9 cellular contexts compared by ENCODE assay signal in genomic region chr5:57316798-57317327, GRCh38.
DNase-seq lines count a peak whose midpoint lies in the region; ATAC-seq and TF ChIP-seq lines count a peak whose summit lies in the region.
"Had no signal": no experiment of that assay in that cellular context is flagged by ENCODE, and none has a peak within 500 bp of the region (broad histone marks: within the 10 kb centered on the region; RNA-seq: fewer than 3 reads in every experiment).

No MANE protein-coding gene starts in this region.

- H3K27me3 ChIP-seq in foreskin keratinocyte = peaks cover 4% of the 10 kb centered on the region
- H3K27me3 ChIP-seq: BLaER1 had no signal

- peak; percentile 27 for ATAC-seq in foreskin keratinocyte
- peak; percentile 75 for ATAC-seq in stimulated activated naive CD8-positive, alpha-beta T cell treated with anti-CD3 and anti-CD28 coated beads, Interleukin-15, Interleukin-2, amounts not matched to agents 100 U/mL and 50 U/mL, for 24 hours

- DNase-seq in T-helper 1 cell = no peak
- DNase-seq in RPMI7951 (ENCODE audit: low read depth) = peak; percentile 96
- DNase-seq in foreskin keratinocyte = peak in 1 of 2 donors; percentile 40
- no peak for DNase-seq in stimulated activated naive CD8-positive, alpha-beta T cell treated with anti-CD3 and anti-CD28 coated beads, Interleukin-15, Interleukin-2, amounts not matched to agents 100 U/mL and 50 U/mL, for 24 hours
- DNase-seq in GDM1 (lab: John Stamatoyannopoulos, UW) = no peak
- DNase-seq in NCI-H2029 (lab: John Stamatoyannopoulos, UW) = no peak
- DNase-seq in SKM-1 treated with dmso at 0.1 percent for 144 hours (lab: John Stamatoyannopoulos, UW; ENCODE audit: unreplicated experiment) = no peak

- no peaks in the 10 kb centered on the region for H3K27me3 Mint-ChIP-seq in T-helper 1 cell treated with Interleukin-12 subunit alpha and Interleukin-12 subunit beta and Interleukin-4 antibody, amounts not matched to agents 30 μg/mL and 1 μg/mL, for 36 hours (ENCODE audit: low read depth)

- no peaks in the 10 kb centered on the region for H3K4me1 ChIP-seq in foreskin keratinocyte
- H3K4me1 ChIP-seq: BLaER1 had no signal

- no peaks in the 10 kb centered on the region for H3K9me3 Mint-ChIP-seq in T-helper 1 cell treated with Interleukin-12 subunit alpha and Interleukin-12 subunit beta and Interleukin-4 antibody, amounts not matched to agents 30 μg/mL and 1 μg/mL, for 36 hours

- H3K27ac ChIP-seq in foreskin keratinocyte = no peak overlapping the region
- H3K27ac ChIP-seq: BLaER1 had no signal

- peak overlapping the region; percentile 59 for H3K27ac Mint-ChIP-seq in T-helper 1 cell treated with Interleukin-12 subunit alpha and Interleukin-12 subunit beta and Interleukin-4 antibody, amounts not matched to agents 30 μg/mL and 1 μg/mL, for 36 hours

- no peak overlapping the region for H3K4me3 Mint-ChIP-seq in T-helper 1 cell treated with Interleukin-12 subunit alpha and Interleukin-12 subunit beta and Interleukin-4 antibody, amounts not matched to agents 30 μg/mL and 1 μg/mL, for 36 hours

- TF ChIP-seq CTCF in foreskin keratinocyte (conservative IDR thresholded peaks at IDR 0.05) = no peak

- H3K36me3 Mint-ChIP-seq in T-helper 1 cell treated with Interleukin-12 subunit alpha and Interleukin-12 subunit beta and Interleukin-4 antibody, amounts not matched to agents 30 μg/mL and 1 μg/mL, for 36 hours (ENCODE audit: low read depth) = peaks cover 2% of the 10 kb centered on the region

- no peaks in the 10 kb centered on the region for H3K4me1 Mint-ChIP-seq in T-helper 1 cell treated with Interleukin-12 subunit alpha and Interleukin-12 subunit beta and Interleukin-4 antibody, amounts not matched to agents 30 μg/mL and 1 μg/mL, for 36 hours (ENCODE audit: low read depth)
